In the genomic region with DNA sequence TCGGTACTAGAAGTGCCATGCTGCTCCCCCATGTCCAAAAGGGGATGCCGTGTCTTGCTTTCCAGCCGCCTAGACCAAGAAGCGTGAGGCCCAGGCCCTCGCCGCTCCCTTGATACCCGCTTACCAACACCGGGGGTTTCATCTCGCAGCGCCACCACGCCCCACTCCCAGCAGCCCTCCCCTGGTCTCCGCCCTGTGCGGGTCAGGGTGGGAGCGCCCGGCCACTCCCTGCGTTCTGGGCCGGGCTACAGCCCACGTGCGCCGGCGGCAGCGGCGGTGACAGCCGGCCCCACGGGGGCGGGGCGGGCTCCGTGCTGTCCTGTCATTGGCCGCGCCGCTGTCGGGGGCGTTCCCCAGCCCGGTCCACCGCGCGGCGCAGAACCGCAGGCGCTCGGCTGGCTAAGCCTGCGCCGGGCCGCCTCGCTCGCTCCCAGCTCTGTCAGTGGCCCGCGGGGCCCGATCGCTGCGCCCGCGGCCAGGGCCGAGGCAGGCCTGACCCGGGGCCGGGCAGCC, we compare ENCODE assay signal across 8 cellular contexts. TPM values are rescaled to one million over a fixed set of nuclear protein-coding genes. Genes with fewer than 3 reads are reported as not detected.
A peak's percentile ranks its signal among the peaks of the same experiment; 100 is the strongest.
DNase-seq lines count a peak whose midpoint lies in the region; ATAC-seq and TF ChIP-seq lines count a peak whose summit lies in the region.

A gene with protein sequence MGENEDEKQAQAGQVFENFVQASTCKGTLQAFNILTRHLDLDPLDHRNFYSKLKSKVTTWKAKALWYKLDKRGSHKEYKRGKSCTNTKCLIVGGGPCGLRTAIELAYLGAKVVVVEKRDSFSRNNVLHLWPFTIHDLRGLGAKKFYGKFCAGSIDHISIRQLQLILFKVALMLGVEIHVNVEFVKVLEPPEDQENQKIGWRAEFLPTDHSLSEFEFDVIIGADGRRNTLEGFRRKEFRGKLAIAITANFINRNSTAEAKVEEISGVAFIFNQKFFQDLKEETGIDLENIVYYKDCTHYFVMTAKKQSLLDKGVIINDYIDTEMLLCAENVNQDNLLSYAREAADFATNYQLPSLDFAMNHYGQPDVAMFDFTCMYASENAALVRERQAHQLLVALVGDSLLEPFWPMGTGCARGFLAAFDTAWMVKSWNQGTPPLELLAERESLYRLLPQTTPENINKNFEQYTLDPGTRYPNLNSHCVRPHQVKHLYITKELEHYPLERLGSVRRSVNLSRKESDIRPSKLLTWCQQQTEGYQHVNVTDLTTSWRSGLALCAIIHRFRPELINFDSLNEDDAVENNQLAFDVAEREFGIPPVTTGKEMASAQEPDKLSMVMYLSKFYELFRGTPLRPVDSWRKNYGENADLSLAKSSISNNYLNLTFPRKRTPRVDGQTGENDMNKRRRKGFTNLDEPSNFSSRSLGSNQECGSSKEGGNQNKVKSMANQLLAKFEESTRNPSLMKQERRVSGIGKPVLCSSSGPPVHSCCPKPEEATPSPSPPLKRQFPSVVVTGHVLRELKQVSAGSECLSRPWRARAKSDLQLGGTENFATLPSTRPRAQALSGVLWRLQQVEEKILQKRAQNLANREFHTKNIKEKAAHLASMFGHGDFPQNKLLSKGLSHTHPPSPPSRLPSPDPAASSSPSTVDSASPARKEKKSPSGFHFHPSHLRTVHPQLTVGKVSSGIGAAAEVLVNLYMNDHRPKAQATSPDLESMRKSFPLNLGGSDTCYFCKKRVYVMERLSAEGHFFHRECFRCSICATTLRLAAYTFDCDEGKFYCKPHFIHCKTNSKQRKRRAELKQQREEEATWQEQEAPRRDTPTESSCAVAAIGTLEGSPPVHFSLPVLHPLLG (plus strand): TSS at position 390 of the 513 bp plus-strand sequence. CDS start 51,566 bp downstream, outside the sequence.

- H2AFZ ChIP-seq in trophoblast cell (ENCODE audit: insufficient read depth, low read length, poor library complexity) = peak within 1 kb of the TSS; percentile 68

- TF ChIP-seq CTCF in GM10266 (IDR thresholded peaks at IDR 0.05; ENCODE audit: control insufficient read depth, insufficient read depth, low read depth, missing control alignments) (no peak), tibial artery (IDR thresholded peaks at IDR 0.05) (no peak)

- no peaks in the 10 kb centered on the region for H3K27me3 Mint-ChIP-seq in activated naive CD8-positive, alpha-beta T cell treated with anti-CD3 and anti-CD28 coated beads, Interleukin-2, amount 50 U/mL, for 24 hours

- WGBS in trophoblast cell (ENCODE audit: extremely low coverage, insufficient coverage, insufficient read length) = no CpG with 5 or more reads among the region's 56 CpGs

- H3K18ac ChIP-seq in trophoblast cell (ENCODE audit: low read length) = peak within 1 kb of the TSS; percentile 25

- no peaks in the 10 kb centered on the region for H3K36me3 ChIP-seq in trophoblast cell (ENCODE audit: control insufficient read depth in 1 of 2, insufficient read depth in 2 of 2, low read length in 2 of 2)
- H3K36me3 ChIP-seq in tibial artery = no peaks in the 10 kb centered on the region

- H3K27ac ChIP-seq in trophoblast cell (ENCODE audit: low read depth, low read length) (no peak within 1 kb of the TSS), tibial artery (peak within 1 kb of the TSS; percentile 94 to 99)

- DNase-seq in GM10266 (ENCODE audit: extremely low spot score) (peak; percentile 96), NCI-H1105 treated with DMSO at 0.1 percent for 48 hours (lab: John Stamatoyannopoulos, UW) (peak; percentile 84), T follicular helper cell (ENCODE audit: low read depth) (peak; percentile 69), Right ventricle myocardium superior (peak; percentile 94), trophoblast cell (peak; percentile 92 to 95), tibial artery (peak; percentile 87 to 94)
- peak; percentile 89 for DNase-seq in activated naive CD8-positive, alpha-beta T cell treated with anti-CD3 and anti-CD28 coated beads, Interleukin-2, amount 50 U/mL, for 24 hours

- intact Hi-C loops in Right ventricle myocardium superior (cut with DNase I) (no loop called here), tibial artery (cut with DNase I; ENCODE audit: low total_unique reads) (no loop called here)

- H3K4me1 Mint-ChIP-seq in activated naive CD8-positive, alpha-beta T cell treated with anti-CD3 and anti-CD28 coated beads, Interleukin-2, amount 50 U/mL, for 24 hours = peaks cover 28% of the 10 kb centered on the region

- no peak within 1 kb of the TSS for H3K4ac ChIP-seq in trophoblast cell (ENCODE audit: low read depth, low read length)

- H2BK12ac ChIP-seq in trophoblast cell (ENCODE audit: low read length) = no peak within 1 kb of the TSS

- peaks cover 4% of the 10 kb centered on the region for H3K79me2 ChIP-seq in trophoblast cell (ENCODE audit: control insufficient read depth, insufficient read depth, low read length, poor library complexity)

- H3K9me3 ChIP-seq in trophoblast cell (ENCODE audit: insufficient read depth, low read depth, low read length) (no peaks in the 10 kb centered on the region), tibial artery (no peaks in the 10 kb centered on the region)

- peak within 1 kb of the TSS; percentile 10 for H4K8ac ChIP-seq in trophoblast cell (ENCODE audit: low read depth, low read length)

- H3K36me3 Mint-ChIP-seq in activated naive CD8-positive, alpha-beta T cell treated with anti-CD3 and anti-CD28 coated beads, Interleukin-2, amount 50 U/mL, for 24 hours (ENCODE audit: low read depth) = peaks cover 4% of the 10 kb centered on the region

- no peak within 1 kb of the TSS for H2AK5ac ChIP-seq in trophoblast cell (ENCODE audit: low read length)

- peak within 1 kb of the TSS; percentile 1 for H2BK5ac ChIP-seq in trophoblast cell (ENCODE audit: low read depth, low read length, poor library complexity)

- H3K9me3 Mint-ChIP-seq in activated naive CD8-positive, alpha-beta T cell treated with anti-CD3 and anti-CD28 coated beads, Interleukin-2, amount 50 U/mL, for 24 hours = no peaks in the 10 kb centered on the region

- H4K91ac ChIP-seq in trophoblast cell (ENCODE audit: low read depth, low read length) = no peak within 1 kb of the TSS

- H3K9ac ChIP-seq in trophoblast cell (ENCODE audit: low read length) = peak within 1 kb of the TSS; percentile 75

- H3K4me1 ChIP-seq in trophoblast cell (ENCODE audit: control insufficient read depth in 1 of 2, insufficient read depth in 2 of 2, low read length in 2 of 2) (peaks cover 9 to 10% of the 10 kb centered on the region in 2 experiments), tibial artery (peaks cover 0 to 48% (median 30%) of the 10 kb centered on the region in 4 donors)

- H3K4me3 ChIP-seq in trophoblast cell (ENCODE audit: low read depth, low read length) = peak within 1 kb of the TSS; percentile 72
- peak within 1 kb of the TSS; percentile 89 to 95 for H3K4me3 ChIP-seq in tibial artery

- no peak within 1 kb of the TSS for H3K23ac ChIP-seq in trophoblast cell (ENCODE audit: low read length)

- peak within 1 kb of the TSS; percentile 82 for H3K4me3 Mint-ChIP-seq in activated naive CD8-positive, alpha-beta T cell treated with anti-CD3 and anti-CD28 coated beads, Interleukin-2, amount 50 U/mL, for 24 hours

- no peak within 1 kb of the TSS for H4K12ac ChIP-seq in trophoblast cell (ENCODE audit: low read depth, low read length)

- H3K27ac Mint-ChIP-seq in activated naive CD8-positive, alpha-beta T cell treated with anti-CD3 and anti-CD28 coated beads, Interleukin-2, amount 50 U/mL, for 24 hours = peak within 1 kb of the TSS; percentile 82

- H3K27me3 ChIP-seq in trophoblast cell (ENCODE audit: insufficient read depth, low read length) = peaks cover 7% of the 10 kb centered on the region
- H3K27me3 ChIP-seq in tibial artery = no peaks in the 10 kb centered on the region

- peaks cover 3% of the 10 kb centered on the region for H3K79me1 ChIP-seq in trophoblast cell (ENCODE audit: low read length)

- ATAC-seq in HG02623 (IDR thresholded peaks at IDR 0.05; ENCODE audit: unreplicated experiment) (peak; percentile 99), Right ventricle myocardium superior (ENCODE audit: poor library complexity) (peak; percentile 98)
- ATAC-seq in activated naive CD8-positive, alpha-beta T cell treated with anti-CD3 and anti-CD28 coated beads, Interleukin-2, amount 50 U/mL, for 24 hours = peak; percentile 97

- H3K14ac ChIP-seq in trophoblast cell (ENCODE audit: low read length) = no peak within 1 kb of the TSS

- H2BK120ac ChIP-seq in trophoblast cell (ENCODE audit: insufficient read depth, low read length, poor library complexity) = no peak within 1 kb of the TSS

- peak within 1 kb of the TSS; percentile 97 for H3K4me2 ChIP-seq in trophoblast cell (ENCODE audit: low read length)

RNA-seq across cellular contexts. Expression of the gene that starts here (rescaled TPM):
- total RNA-seq in Right ventricle myocardium superior = 34.8 TPM
- 24.5 and 30.8 TPM in 2 replicates for polyA plus RNA-seq in trophoblast cell (2013)
